In genomic region chr1:161021168-161021958, GRCh38 we compare ENCODE assay signal across 8 cellular contexts. TPM values are rescaled to one million over a fixed set of nuclear protein-coding genes. Genes with fewer than 3 reads are reported as not detected.
DNase-seq lines count a peak whose midpoint lies in the region; ATAC-seq, FAIRE-seq and TF ChIP-seq lines count a peak whose summit lies in the region.

No MANE protein-coding gene starts in this region.

- peak; percentile 54 to 79 for TF ChIP-seq POLR2A in HepG2 (IDR thresholded peaks at IDR 0.05; ENCODE audit: insufficient read depth in 1 of 2, low read depth in 2 of 2, low read length in 2 of 2)

- H3K36me3 ChIP-seq in HepG2 (replicated peaks in 1 of 2; ENCODE audit: control insufficient read depth in 1 of 2, insufficient read depth in 2 of 2, low read length in 2 of 2): no peaks in the 10 kb centered on the region

- peaks cover 32% of the 10 kb centered on the region for H3K79me2 ChIP-seq in HepG2 (ENCODE audit: insufficient read depth, low read length)

- no peak for TF ChIP-seq RAD21 in HepG2 (CRISPR knock-in tag; IDR thresholded peaks at IDR 0.05)

- peak; percentile 63 for FAIRE-seq in HepG2 (lab: Jason Lieb, UNC)

- no peaks in the 10 kb centered on the region; a peak in 1 of 5 replicates for H3K27me3 ChIP-seq in HepG2 (ENCODE audit: control insufficient read depth in 1 of 2, insufficient read depth in 2 of 2, low read length in 2 of 2)

- no peak for DNase-seq in AG09309 (ENCODE audit: low read depth)
- DNase-seq in NCI-H345 treated with DMSO at 0.1 percent for 48 hours (lab: John Stamatoyannopoulos, UW; ENCODE audit: unreplicated experiment): peak; percentile 98
- DNase-seq in activated CD4-positive, alpha-beta T cell treated with anti-CD3 and anti-CD28 coated beads for 4 hours: peak; percentile 87 to 90
- peak; percentile 65 for DNase-seq in cortex of kidney (lab: John Stamatoyannopoulos, UW)
- DNase-seq in HepG2 (ENCODE audit: low spot score): peak; percentile 88
- DNase-seq in stimulated activated CD4-positive, alpha-beta T cell treated with anti-CD3 and anti-CD28 coated beads, Interleukin-4, amount 100 ng/mL, for 24 hours: peak; percentile 80

- POLR2A ChIA-PET in HepG2 (lab: Yijun Ruan, JAX): interaction anchor here (0.7 to 2.3 kb wide), 18 partner anchors 8 to 204 kb away, joined by 3 to 60 read pairs (median 5); partner anchors contain the start of genes DEDD, KLHDC9, NIT1 and PFDN2

- 0 out of 2 replicates have a peak, but pooled peaks cover 3% of the 10 kb centered on the region for H4K20me1 ChIP-seq in HepG2 (ENCODE audit: insufficient read depth, low read length)

- under 1% methylated on average over 19 of the region's 34 CpGs for WGBS in HepG2 (ENCODE audit: low lambda C conversion rate)

- BruUV-seq in HepG2 (replicated peaks; lab: Mats Ljungman, UMichigan): TSS peak; percentile 85

- TF ChIP-seq CTCF in AG09309 (IDR thresholded peaks at IDR 0.05; ENCODE audit: control insufficient read depth, insufficient read depth, low read depth, low read length, missing control alignments): peak; percentile 6
- no peak for TF ChIP-seq CTCF in HepG2 (CRISPR knock-in tag; IDR thresholded peaks at IDR 0.05)

- in situ Hi-C loops in HepG2 (cut with HindIII; ENCODE audit: extremely low pct_ligation_motif_present, low pct_unique_long_range_greater_than_20kb): no loop called here

- H3K4me1 ChIP-seq in HepG2 (ENCODE audit: insufficient read depth, low read length): peaks cover 51% of the 10 kb centered on the region

- H3K9ac ChIP-seq in HepG2 (ENCODE audit: insufficient read depth, low read depth, low read length): peak overlapping the region; percentile 76

- H3K4me2 ChIP-seq in HepG2 (ENCODE audit: low read depth, low read length): peak overlapping the region; percentile 77

- no peaks in the 10 kb centered on the region for H3K9me3 ChIP-seq in HepG2 (ENCODE audit: low read length)

- ATAC-seq in GM19025 (IDR thresholded peaks at IDR 0.05; ENCODE audit: low read depth, unreplicated experiment) (peak; percentile 88), HG03175 (IDR thresholded peaks at IDR 0.05; ENCODE audit: unreplicated experiment) (peak; percentile 87), HepG2 (peak; percentile 91)

- CTCF ChIA-PET in HepG2 (lab: Yijun Ruan, JAX; ENCODE audit: low intra/inter-chr PET ratio, low total read pairs): interaction anchor here (1.8 kb wide), 1 partner anchor 25 kb away, joined by 4 read pairs; no protein-coding TSS in a partner anchor

- intact Hi-C loops in HepG2 (cut with micrococcal nuclease; ENCODE audit: unreplicated experiment): loop anchor here (1.0 kb wide), 1 partner anchor 8 kb away; no protein-coding TSS in a partner anchor

- TF ChIP-seq EP300 in HepG2 (IDR thresholded peaks at IDR 0.05; ENCODE audit: low read depth in 2 of 2, low read length in 2 of 2) (no peak), HepG2 (CRISPR knock-in tag; IDR thresholded peaks at IDR 0.05; ENCODE audit: borderline replicate concordance) (no peak; the same call in 1 of the 2 replicates)

- H3K27ac ChIP-seq in HepG2 (ENCODE audit: extremely low read length, insufficient read depth, low read length): peak overlapping the region; percentile 75

- peak overlapping the region; percentile 42 for H3K4me3 ChIP-seq in AG09309 (ENCODE audit: control insufficient read depth, low read depth, low read length)
- peak overlapping the region; percentile 64 to 87 (median 84) for H3K4me3 ChIP-seq in HepG2 (replicated peaks in 1 of 3; ENCODE audit: insufficient read depth in 1 of 3, low read depth in 2 of 3, low read length in 3 of 3)

- H2AFZ ChIP-seq in HepG2 (ENCODE audit: low read length): peak overlapping the region; percentile 66

RNA-seq across cellular contexts. Expression of gene F11R, which starts 0.4 kb away (rescaled TPM):
- 41.4 and 95.8 TPM in 2 replicates for total RNA-seq in HepG2 (2016; rRNA removed; fragmentation: Illumina TruSeq; extraction: Trizol)
- total RNA-seq in HepG2 (2016; cell fraction: cytosol; rRNA removed; fragmentation: Illumina TruSeq; extraction: Trizol; ENCODE audit: low read depth): 4.5 and 5.4 TPM in 2 replicates
- total RNA-seq in HepG2 (2016; cell fraction: insoluble cytoplasmic fraction; rRNA removed; fragmentation: Illumina TruSeq; extraction: Trizol): 42.0 and 91.4 TPM in 2 replicates
- 13.3 and 15.6 TPM in 2 replicates for total RNA-seq in HepG2 (2016; cell fraction: membrane; rRNA removed; fragmentation: Illumina TruSeq; extraction: Trizol)
- 73.4 and 78.1 TPM in 2 replicates for total RNA-seq in HepG2 (2016; cell fraction: nucleus; rRNA removed; fragmentation: Illumina TruSeq; extraction: Trizol)
- 105 and 145 TPM in 2 replicates for polyA plus RNA-seq in HepG2 (2011; rRNA removed)
- 97.9 and 106 TPM in 2 replicates for polyA plus RNA-seq in HepG2 (2011; cell fraction: cytosol; rRNA removed)
- 65.0 and 70.1 TPM in 2 replicates for polyA plus RNA-seq in HepG2 (2011; cell fraction: nucleus; rRNA removed)
- 48.5 and 60.7 TPM in 2 replicates for polyA plus RNA-seq in HepG2 (2012)
- 4.5 and 4.7 TPM in 2 replicates for polyA plus RNA-seq in HepG2 (2016; cell fraction: cytosol; fragmentation: Illumina TruSeq; extraction: Trizol; ENCODE audit: low read depth)
- 24.5 and 27.5 TPM in 2 replicates for polyA plus RNA-seq in HepG2 (2016; cell fraction: insoluble cytoplasmic fraction; fragmentation: Illumina TruSeq; extraction: Trizol; ENCODE audit: low read depth)
- polyA plus RNA-seq in HepG2 (2016; cell fraction: membrane; fragmentation: Illumina TruSeq; extraction: Trizol; ENCODE audit: low read depth): 8.6 and 9.1 TPM in 2 replicates
- 69.9 and 80.4 TPM in 2 replicates for polyA plus RNA-seq in HepG2 (2016; cell fraction: nucleus; fragmentation: Illumina TruSeq; extraction: Trizol; ENCODE audit: insufficient read depth, low read depth)
- 95.1 and 327 TPM in 2 replicates for polyA minus RNA-seq in HepG2 (2011; rRNA and poly(A)+ RNA removed; ENCODE audit: low replicate concordance)
- 74.7 and 90.1 TPM in 2 replicates for polyA minus RNA-seq in HepG2 (2011; cell fraction: cytosol; rRNA and poly(A)+ RNA removed)
- polyA minus RNA-seq in HepG2 (2011; cell fraction: nucleus; rRNA and poly(A)+ RNA removed): 27.6 and 39.4 TPM in 2 replicates

RNA-seq across cellular contexts. Expression of gene TSTD1, which starts 17.4 kb away (rescaled TPM):
- total RNA-seq in HepG2 (2016; rRNA removed; fragmentation: Illumina TruSeq; extraction: Trizol): 0.31 TPM in 1 of 2 replicates, not detected in the other
- total RNA-seq in HepG2 (2016; cell fraction: cytosol; rRNA removed; fragmentation: Illumina TruSeq; extraction: Trizol; ENCODE audit: low read depth): not detected in 2 replicates
- 0.22 TPM in 1 of 2 replicates, not detected in the other for total RNA-seq in HepG2 (2016; cell fraction: insoluble cytoplasmic fraction; rRNA removed; fragmentation: Illumina TruSeq; extraction: Trizol)
- not detected in 2 replicates for total RNA-seq in HepG2 (2016; cell fraction: membrane; rRNA removed; fragmentation: Illumina TruSeq; extraction: Trizol)
- total RNA-seq in HepG2 (2016; cell fraction: nucleus; rRNA removed; fragmentation: Illumina TruSeq; extraction: Trizol): 0.99 TPM in 1 of 2 replicates, not detected in the other
- 0.15 TPM in 1 of 2 replicates, not detected in the other for polyA plus RNA-seq in HepG2 (2011; rRNA removed)
- polyA plus RNA-seq in HepG2 (2011; cell fraction: cytosol; rRNA removed): not detected in 2 replicates
- 0.55 and 0.79 TPM in 2 replicates for polyA plus RNA-seq in HepG2 (2011; cell fraction: nucleus; rRNA removed)
- not detected in 2 replicates for polyA plus RNA-seq in HepG2 (2012)
- not detected in 2 replicates for polyA plus RNA-seq in HepG2 (2016; cell fraction: cytosol; fragmentation: Illumina TruSeq; extraction: Trizol; ENCODE audit: low read depth)
- polyA plus RNA-seq in HepG2 (2016; cell fraction: insoluble cytoplasmic fraction; fragmentation: Illumina TruSeq; extraction: Trizol; ENCODE audit: low read depth): not detected in 2 replicates
- polyA plus RNA-seq in HepG2 (2016; cell fraction: membrane; fragmentation: Illumina TruSeq; extraction: Trizol; ENCODE audit: low read depth): not detected in 2 replicates
- polyA plus RNA-seq in HepG2 (2016; cell fraction: nucleus; fragmentation: Illumina TruSeq; extraction: Trizol; ENCODE audit: insufficient read depth, low read depth): not detected in 2 replicates
- polyA minus RNA-seq in HepG2 (2011; rRNA and poly(A)+ RNA removed; ENCODE audit: low replicate concordance): 0.28 and 1.2 TPM in 2 replicates
- polyA minus RNA-seq in HepG2 (2011; cell fraction: cytosol; rRNA and poly(A)+ RNA removed): not detected in 2 replicates
- 0.87 and 1.2 TPM in 2 replicates for polyA minus RNA-seq in HepG2 (2011; cell fraction: nucleus; rRNA and poly(A)+ RNA removed)

RNA-seq across cellular contexts. Expression of gene USF1, which starts 24.4 kb away (rescaled TPM):
- 32.2 and 39.4 TPM in 2 replicates for total RNA-seq in HepG2 (2016; rRNA removed; fragmentation: Illumina TruSeq; extraction: Trizol)
- 10.2 and 10.9 TPM in 2 replicates for total RNA-seq in HepG2 (2016; cell fraction: cytosol; rRNA removed; fragmentation: Illumina TruSeq; extraction: Trizol; ENCODE audit: low read depth)
- 35.2 and 38.6 TPM in 2 replicates for total RNA-seq in HepG2 (2016; cell fraction: insoluble cytoplasmic fraction; rRNA removed; fragmentation: Illumina TruSeq; extraction: Trizol)
- 21.9 and 22.5 TPM in 2 replicates for total RNA-seq in HepG2 (2016; cell fraction: membrane; rRNA removed; fragmentation: Illumina TruSeq; extraction: Trizol)
- 36.9 and 43.8 TPM in 2 replicates for total RNA-seq in HepG2 (2016; cell fraction: nucleus; rRNA removed; fragmentation: Illumina TruSeq; extraction: Trizol)
- polyA plus RNA-seq in HepG2 (2011; rRNA removed): 26.9 and 40.0 TPM in 2 replicates
- polyA plus RNA-seq in HepG2 (2011; cell fraction: cytosol; rRNA removed): 13.4 and 14.2 TPM in 2 replicates
- 155 and 169 TPM in 2 replicates for polyA plus RNA-seq in HepG2 (2011; cell fraction: nucleus; rRNA removed)
- polyA plus RNA-seq in HepG2 (2012): 15.0 and 18.0 TPM in 2 replicates
- 5.6 and 6.8 TPM in 2 replicates for polyA plus RNA-seq in HepG2 (2016; cell fraction: cytosol; fragmentation: Illumina TruSeq; extraction: Trizol; ENCODE audit: low read depth)
- polyA plus RNA-seq in HepG2 (2016; cell fraction: insoluble cytoplasmic fraction; fragmentation: Illumina TruSeq; extraction: Trizol; ENCODE audit: low read depth): 25.5 and 27.5 TPM in 2 replicates
- 12.4 and 13.2 TPM in 2 replicates for polyA plus RNA-seq in HepG2 (2016; cell fraction: membrane; fragmentation: Illumina TruSeq; extraction: Trizol; ENCODE audit: low read depth)
- polyA plus RNA-seq in HepG2 (2016; cell fraction: nucleus; fragmentation: Illumina TruSeq; extraction: Trizol; ENCODE audit: insufficient read depth, low read depth): 90.2 and 94.9 TPM in 2 replicates
- polyA minus RNA-seq in HepG2 (2011; rRNA and poly(A)+ RNA removed; ENCODE audit: low replicate concordance): 71.6 and 214 TPM in 2 replicates
- polyA minus RNA-seq in HepG2 (2011; cell fraction: cytosol; rRNA and poly(A)+ RNA removed): 13.4 and 14.8 TPM in 2 replicates
- polyA minus RNA-seq in HepG2 (2011; cell fraction: nucleus; rRNA and poly(A)+ RNA removed): 21.8 and 24.0 TPM in 2 replicates

RNA-seq across cellular contexts. Expression of gene ARHGAP30, which starts 48.3 kb away (rescaled TPM):
- 0.20 TPM in 1 of 2 replicates, not detected in the other for total RNA-seq in HepG2 (2016; rRNA removed; fragmentation: Illumina TruSeq; extraction: Trizol)
- not detected in 2 replicates for total RNA-seq in HepG2 (2016; cell fraction: cytosol; rRNA removed; fragmentation: Illumina TruSeq; extraction: Trizol; ENCODE audit: low read depth)
- total RNA-seq in HepG2 (2016; cell fraction: insoluble cytoplasmic fraction; rRNA removed; fragmentation: Illumina TruSeq; extraction: Trizol): 0.07 and 0.37 TPM in 2 replicates
- total RNA-seq in HepG2 (2016; cell fraction: membrane; rRNA removed; fragmentation: Illumina TruSeq; extraction: Trizol): not detected in 2 replicates
- 0.16 and 0.34 TPM in 2 replicates for total RNA-seq in HepG2 (2016; cell fraction: nucleus; rRNA removed; fragmentation: Illumina TruSeq; extraction: Trizol)
- polyA plus RNA-seq in HepG2 (2011; rRNA removed): 0.13 and 0.17 TPM in 2 replicates
- polyA plus RNA-seq in HepG2 (2011; cell fraction: cytosol; rRNA removed): 0.04 and 0.05 TPM in 2 replicates
- polyA plus RNA-seq in HepG2 (2011; cell fraction: nucleus; rRNA removed): 0.61 and 0.68 TPM in 2 replicates
- 0.16 and 0.21 TPM in 2 replicates for polyA plus RNA-seq in HepG2 (2012)
- polyA plus RNA-seq in HepG2 (2016; cell fraction: cytosol; fragmentation: Illumina TruSeq; extraction: Trizol; ENCODE audit: low read depth): 0.03 TPM in 1 of 2 replicates, not detected in the other
- 0.07 and 0.09 TPM in 2 replicates for polyA plus RNA-seq in HepG2 (2016; cell fraction: insoluble cytoplasmic fraction; fragmentation: Illumina TruSeq; extraction: Trizol; ENCODE audit: low read depth)
- 0.03 and 0.05 TPM in 2 replicates for polyA plus RNA-seq in HepG2 (2016; cell fraction: membrane; fragmentation: Illumina TruSeq; extraction: Trizol; ENCODE audit: low read depth)
- 0.46 and 0.75 TPM in 2 replicates for polyA plus RNA-seq in HepG2 (2016; cell fraction: nucleus; fragmentation: Illumina TruSeq; extraction: Trizol; ENCODE audit: insufficient read depth, low read depth)
- 0.02 and 0.09 TPM in 2 replicates for polyA minus RNA-seq in HepG2 (2011; rRNA and poly(A)+ RNA removed; ENCODE audit: low replicate concordance)
- polyA minus RNA-seq in HepG2 (2011; cell fraction: cytosol; rRNA and poly(A)+ RNA removed): not detected in 2 replicates
- polyA minus RNA-seq in HepG2 (2011; cell fraction: nucleus; rRNA and poly(A)+ RNA removed): 0.13 and 1.2 TPM in 2 replicates
